Comparison of ENCODE assay signal across 8 cellular contexts in genomic region chr16:20507280-20507679, GRCh38. TPM values are rescaled to one million over a fixed set of nuclear protein-coding genes. Genes with fewer than 3 reads are reported as not detected.
"Had no signal": no experiment of that assay in that cellular context is flagged by ENCODE, and none has a peak within 500 bp of the region (broad histone marks: within the 10 kb centered on the region; RNA-seq: fewer than 3 reads in every experiment).

No MANE protein-coding gene starts in this region.

- H3K4me3 ChIP-seq: GM23338 had no signal

- DNase-seq: H9, HCEC 1CT, HFFc6, KG1 had no signal

- H3K4me2 ChIP-seq: GM23338 had no signal

- H2AFZ ChIP-seq: GM23338 had no signal

RNA-seq across cellular contexts. Expression of gene ACSM2A, which starts 56.0 kb away (rescaled TPM):
- total RNA-seq: GM23338, H1, H9, HFFc6, HT-29 had no signal
- polyA plus RNA-seq: GM23338, H1, IgD-negative memory B cell had no signal
